ENCODE assay signal across 13 cellular contexts in the genomic region with DNA sequence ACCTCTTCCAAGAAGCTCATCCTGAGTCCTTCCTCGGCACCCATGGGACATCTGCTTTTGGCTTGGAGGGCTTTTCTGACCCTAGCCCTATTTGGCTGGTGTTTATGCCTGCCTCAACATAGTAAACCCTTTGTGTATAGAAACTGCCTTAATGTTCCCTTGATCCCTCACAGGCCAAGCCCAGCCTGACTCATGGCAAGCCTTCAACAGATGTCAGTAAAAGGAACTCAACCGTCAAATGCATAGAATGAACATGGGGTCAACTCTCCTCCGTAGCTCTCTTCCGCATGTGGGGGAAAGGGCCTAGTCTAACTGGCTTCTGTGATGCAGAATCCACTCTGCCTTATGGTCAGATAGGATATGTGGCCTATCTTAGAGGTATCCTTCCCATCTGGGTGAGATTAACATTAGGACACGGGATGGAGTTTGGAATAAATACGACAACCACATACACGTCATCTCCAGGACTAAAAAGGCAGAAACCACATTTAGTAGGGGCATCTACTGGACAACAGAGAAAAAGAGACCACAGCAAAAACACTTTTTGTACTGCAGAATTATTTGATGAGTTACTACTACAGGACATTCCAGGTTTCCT. TPM values are rescaled to one million over a fixed set of nuclear protein-coding genes. Genes with fewer than 3 reads are reported as not detected.
DNase-seq lines count a peak whose midpoint lies in the region; TF ChIP-seq lines count a peak whose summit lies in the region.
"Had no signal": no experiment of that assay in that cellular context is flagged by ENCODE, and none has a peak within 500 bp of the region (broad histone marks: within the 10 kb centered on the region; RNA-seq: fewer than 3 reads in every experiment).

No MANE protein-coding gene starts in this region.

- H3K4me1 Mint-ChIP-seq in Calu3 (ENCODE audit: low read depth, unreplicated experiment): peaks cover 41% of the 10 kb centered on the region
- H3K4me1 Mint-ChIP-seq in chondrocyte (ENCODE audit: low read depth): peaks cover 47% of the 10 kb centered on the region
- peaks cover 10% of the 10 kb centered on the region for H3K4me1 Mint-ChIP-seq in nephron progenitor cell

- H3K4me3 Mint-ChIP-seq in Calu3 (ENCODE audit: low read depth, unreplicated experiment) (peak overlapping the region; percentile 73), chondrocyte (ENCODE audit: unreplicated experiment) (no peak overlapping the region), nephron progenitor cell (peak overlapping the region; percentile 39)

- H3K9me3 Mint-ChIP-seq in Calu3 (ENCODE audit: low read depth, unreplicated experiment) (no peaks in the 10 kb centered on the region), chondrocyte (ENCODE audit: low read depth) (no peaks in the 10 kb centered on the region), nephron progenitor cell (no peaks in the 10 kb centered on the region)

- H3K27ac Mint-ChIP-seq in Calu3 (ENCODE audit: unreplicated experiment) (peak overlapping the region; percentile 77), chondrocyte (ENCODE audit: unreplicated experiment) (peak overlapping the region; percentile 88), nephron progenitor cell (no peak overlapping the region)

- 0 out of 2 replicates have a peak, but pooled peaks cover 7% of the 10 kb centered on the region for H3K36me3 ChIP-seq in PC-9 (ENCODE audit: low read depth)
- H3K36me3 ChIP-seq: BLaER1, suprapubic skin had no signal

- no peak overlapping the region for H2AFZ ChIP-seq in PC-9
- H2AFZ ChIP-seq: parathyroid adenoma had no signal

- BruUV-seq in Calu3 (replicated peaks; lab: Mats Ljungman, UMichigan) (TSS peak; percentile 19), PC-9 (replicated peaks; lab: Mats Ljungman, UMichigan) (no TSS peak)

- no peaks in the 10 kb centered on the region for H3K27me3 ChIP-seq in PC-9 (ENCODE audit: insufficient read depth, low read depth)

- DNase-seq in Calu3 (no peak), PC-9 (no peak), chondrocyte (ENCODE audit: low spot score) (no peak), nephron progenitor cell (no peak), medulla oblongata (ENCODE audit: extremely low spot score) (no peak), NCI-H345 treated with DMSO at 0.1 percent for 48 hours (lab: John Stamatoyannopoulos, UW; ENCODE audit: unreplicated experiment) (no peak)
- no peak for DNase-seq in stimulated activated CD8-positive, alpha-beta memory T cell treated with anti-CD3 and anti-CD28 coated beads, Interleukin-4, amount 100 ng/mL, for 48 hours
- DNase-seq: NCI-H1092, NCI-H2171 treated with DMSO at 0.1 percent for 48 hours, SK-N-SH had no signal

- H3K4me1 ChIP-seq in PC-9 (replicated peaks; ENCODE audit: insufficient read depth): peaks cover 22% of the 10 kb centered on the region
- H3K4me1 ChIP-seq: parathyroid adenoma had no signal

- H3K36me3 Mint-ChIP-seq in Calu3 (ENCODE audit: insufficient read depth, unreplicated experiment) (peaks cover 47% of the 10 kb centered on the region), chondrocyte (ENCODE audit: low read depth) (no peaks in the 10 kb centered on the region), nephron progenitor cell (ENCODE audit: low read depth) (no peaks in the 10 kb centered on the region)

- TF ChIP-seq CTCF in Calu3 (IDR thresholded peaks at IDR 0.05; ENCODE audit: unreplicated experiment) (no peak), PC-9 (conservative IDR thresholded peaks at IDR 0.05) (no peak), chondrocyte (IDR thresholded peaks at IDR 0.05) (no peak), nephron progenitor cell (IDR thresholded peaks at IDR 0.05) (no peak)

- H3K79me2 ChIP-seq in PC-9 (ENCODE audit: low read depth): peaks cover 41% of the 10 kb centered on the region
- H3K79me2 ChIP-seq: parathyroid adenoma had no signal

- CTCF ChIA-PET in Calu3 (lab: Charles Lee): interaction anchor here (0.7 to 1.6 kb wide), 2 partner anchors 37 to 86 kb away, joined by 3 to 7 read pairs; no protein-coding TSS in a partner anchor
- CTCF ChIA-PET in PC-9 (lab: Charles Lee): interaction anchor here (1.3 kb wide), 1 partner anchor 86 kb away, joined by 3 read pairs; no protein-coding TSS in a partner anchor

- H3K27me3 Mint-ChIP-seq in Calu3 (ENCODE audit: unreplicated experiment): no peaks in the 10 kb centered on the region
- H3K27me3 Mint-ChIP-seq in chondrocyte (ENCODE audit: low read depth): no peaks in the 10 kb centered on the region
- H3K27me3 Mint-ChIP-seq in nephron progenitor cell (ENCODE audit: low read depth, poor library complexity): peaks cover 78% of the 10 kb centered on the region

- POLR2A ChIA-PET in PC-9 (lab: Charles Lee; ENCODE audit: unreplicated experiment): no interaction called here

- H3K9me2 ChIP-seq in PC-9 (ENCODE audit: insufficient read depth): no peaks in the 10 kb centered on the region
- H3K9me2 ChIP-seq: SK-N-SH had no signal

- H3K9me3 ChIP-seq in PC-9 (ENCODE audit: insufficient read depth, low read depth): no peaks in the 10 kb centered on the region
- H3K9me3 ChIP-seq: SK-N-SH, suprapubic skin had no signal

- H4K20me1 ChIP-seq in PC-9 (ENCODE audit: insufficient read depth): no peaks in the 10 kb centered on the region
- H4K20me1 ChIP-seq: BLaER1 had no signal

- peaks cover 24% of the 10 kb centered on the region for H3F3A ChIP-seq in PC-9 (ENCODE audit: insufficient read depth, low read depth)

- peak overlapping the region; percentile 73; the same call in 1 of the 2 replicates for H3K4me3 ChIP-seq in PC-9
- H3K4me3 ChIP-seq: BLaER1 had no signal

- intact Hi-C loops in Calu3 (cut with micrococcal nuclease; ENCODE audit: unreplicated experiment) (no loop called here), PC-9 (cut with micrococcal nuclease; ENCODE audit: unreplicated experiment) (no loop called here)

- peak overlapping the region; percentile 75 for H3K4me2 ChIP-seq in PC-9
- H3K4me2 ChIP-seq: BLaER1 had no signal

- peak overlapping the region; percentile 83 for H3K27ac ChIP-seq in PC-9
- H3K27ac ChIP-seq: BLaER1, parathyroid adenoma had no signal

RNA-seq across cellular contexts. Expression of gene NPAS2, which starts 2.5 kb away (rescaled TPM):
- 142 and 157 TPM in 2 replicates for total RNA-seq in Calu3 (2022)
- total RNA-seq in PC-9 (2021): 38.3 and 41.2 TPM in 2 replicates
- total RNA-seq in chondrocyte: 21.7 to 25.6 TPM (median 24.0 TPM) in 3 replicates
